In genomic region chr18:6836331-6836730, GRCh38 we compare ENCODE assay signal across 18 cellular contexts.
"Had no signal": no experiment of that assay in that cellular context is flagged by ENCODE, and none has a peak within 500 bp of the region (broad histone marks: within the 10 kb centered on the region; RNA-seq: fewer than 3 reads in every experiment).

No MANE protein-coding gene starts in this region.

- ATAC-seq: activated CD4-positive, CD25-positive, alpha-beta regulatory T cell treated with anti-CD3 and anti-CD28 coated beads, Interleukin-2, amount 50 U/mL, for 24 hours; effector memory CD8-positive, alpha-beta T cell; left ventricle myocardium superior; natural killer cell had no signal

- DNase-seq: activated CD4-positive, alpha-beta T cell treated with anti-CD3 and anti-CD28 coated beads, Interleukin-2, amount 50 U/mL, for 1 hour; activated CD8-positive, alpha-beta memory T cell treated with anti-CD3 and anti-CD28 coated beads for 24 hours; activated gamma-delta T cell treated with Interleukin-2 at 50 U/mL for 16 hours; activated naive CD8-positive, alpha-beta T cell treated with anti-CD3 and anti-CD28 coated beads for 36 hours; amygdala; dermis blood vessel endothelial cell; effector memory CD8-positive, alpha-beta T cell; erythroblast; left ventricle myocardium superior; mesendoderm; natural killer cell; stimulated activated CD4-positive, alpha-beta T cell treated with anti-CD3 and anti-CD28 coated beads, Interleukin-15, amount 100 ng/mL, for 24 hours; stimulated activated CD4-positive, alpha-beta T cell treated with anti-CD3 and anti-CD28 coated beads, Interleukin-4, amount 100 ng/mL, for 1 hour; stimulated activated naive CD4-positive, alpha-beta T cell; T-helper 1 cell; T1000; transverse colon had no signal
